Comparison of ENCODE assay signal across 2 cellular contexts in the genomic region with DNA sequence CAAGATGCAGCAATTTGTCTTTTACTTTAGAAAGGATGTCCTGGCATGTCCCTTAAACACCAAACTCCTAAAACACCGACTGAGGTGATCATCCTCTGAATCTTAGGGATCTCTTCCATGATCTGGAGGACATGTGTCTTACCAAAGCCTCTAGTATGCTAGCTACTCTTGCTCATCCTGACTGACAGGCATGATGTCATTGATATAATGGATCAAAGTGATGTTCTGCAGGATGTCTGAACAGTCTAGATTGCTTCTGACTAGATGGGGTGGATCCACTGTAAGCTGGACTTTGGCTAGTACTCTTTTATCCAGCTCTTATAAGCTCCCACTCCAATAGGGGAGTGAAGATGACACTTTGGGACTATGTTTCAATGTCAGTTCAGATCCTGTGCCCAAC.
TF ChIP-seq lines count a peak whose summit lies in the region.

No MANE protein-coding gene starts in this region.

TF ChIP-seq in IMR-90, 13 proteins besides CTCF, POLR2A, EP300 and RAD21:
- no peak for TF ChIP-seq CHD1 (IDR thresholded peaks at IDR 0.05; ENCODE audit: low read depth, low read length)
- no peak for TF ChIP-seq MXI1 (IDR thresholded peaks at IDR 0.05; ENCODE audit: borderline replicate concordance, low read depth, low read length)
- TF ChIP-seq ELK1 (IDR thresholded peaks at IDR 0.05; ENCODE audit: borderline replicate concordance, low read depth, low read length) = no peak
- no peak for TF ChIP-seq FOS (IDR thresholded peaks at IDR 0.05; ENCODE audit: low read depth, low read length)
- TF ChIP-seq USF2 (IDR thresholded peaks at IDR 0.05; ENCODE audit: low read depth, low read length) = no peak
- no peak for TF ChIP-seq BHLHE40 (IDR thresholded peaks at IDR 0.05; ENCODE audit: low read depth, low read length)
- no peak for TF ChIP-seq NFE2L2 (IDR thresholded peaks at IDR 0.05; ENCODE audit: low read depth, low read length)
- TF ChIP-seq RFX5 (IDR thresholded peaks at IDR 0.05; ENCODE audit: low read depth, low read length) = no peak
- TF ChIP-seq CEBPB (IDR thresholded peaks at IDR 0.05; ENCODE audit: low read depth, low read length) = no peak
- no peak for TF ChIP-seq RCOR1 (IDR thresholded peaks at IDR 0.05; ENCODE audit: insufficient replicate concordance, low read length)
- no peak for TF ChIP-seq MAZ (IDR thresholded peaks at IDR 0.05; ENCODE audit: borderline replicate concordance, low read depth, low read length)

TF ChIP-seq in K562, 482 proteins besides CTCF, POLR2A, EP300 and RAD21:
- TF ChIP-seq MYC (IDR thresholded peaks at IDR 0.05; ENCODE audit: low read depth, low read length) = no peak
- no peak for TF ChIP-seq MYC (CRISPR knock-in tag; IDR thresholded peaks at IDR 0.05; ENCODE audit: borderline replicate concordance, low read depth)
- TF ChIP-seq PKNOX1 (IDR thresholded peaks at IDR 0.05) = peak; percentile 56
